Comparison of ENCODE assay signal across 1 cellular context in genomic region chr17:41160648-41161047, GRCh38.
TF ChIP-seq lines count a peak whose summit lies in the region.

TSS of gene KRTAP4-4 (minus strand) at chr17:41160748. CDS start at chr17:41160691, 57 bp downstream.

TF ChIP-seq in HepG2, 621 proteins besides CTCF, POLR2A, EP300 and RAD21:
- TF ChIP-seq MAFK (conservative IDR thresholded peaks at IDR 0.05 in 1 of 2, IDR thresholded peaks at IDR 0.05 in 1 of 2; ENCODE audit: low read length in 2 of 2) (peak in 1 of 2 experiments; percentile 21; a peak in 1 of 4 replicates), KLF13 (CRISPR knock-in tag; IDR thresholded peaks at IDR 0.05) (no peak), MAFF (IDR thresholded peaks at IDR 0.05; ENCODE audit: low read depth, low read length) (peak; percentile 26; the same call in 1 of the 2 replicates)
